30 cellular contexts compared by ENCODE assay signal in the genomic region with DNA sequence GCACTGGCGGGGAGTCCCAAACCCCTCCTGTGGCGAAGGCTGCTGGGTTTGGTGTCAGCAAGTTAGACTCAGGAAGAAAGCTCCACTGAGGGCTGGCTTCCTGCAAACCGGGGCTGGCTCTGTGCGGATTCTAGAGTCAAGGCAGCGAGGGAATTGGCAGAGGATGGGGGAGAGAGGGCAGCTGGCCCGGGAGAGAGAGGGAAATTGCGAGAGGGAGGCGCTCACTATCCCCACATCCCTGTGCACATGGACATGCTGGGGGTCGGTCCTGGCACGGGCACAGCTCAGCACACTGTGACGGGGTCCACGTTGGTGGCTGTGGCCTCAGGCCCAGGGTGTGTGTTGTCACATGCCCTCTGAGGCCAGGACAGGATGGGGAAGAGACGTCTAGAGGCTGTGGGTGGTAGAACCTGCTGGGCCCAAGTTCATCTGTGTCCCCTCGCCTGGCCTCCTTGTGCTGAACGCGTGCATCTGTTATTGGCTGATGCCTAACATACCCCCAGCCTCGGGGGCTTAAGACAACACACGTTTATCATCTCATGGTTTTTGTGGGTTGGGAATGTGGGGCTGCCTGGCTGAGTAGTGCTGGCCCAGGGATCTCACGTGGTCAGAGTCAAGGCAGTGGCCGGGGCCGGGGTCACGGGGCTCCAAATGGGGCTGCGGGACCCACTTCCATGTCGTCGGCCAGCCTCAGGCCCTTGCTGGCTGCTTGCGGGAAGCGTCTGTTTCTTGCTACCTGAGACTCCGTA. TPM values are rescaled to one million over a fixed set of nuclear protein-coding genes. Genes with fewer than 3 reads are reported as not detected.
"Had no signal": no experiment of that assay in that cellular context is flagged by ENCODE, and none has a peak within 500 bp of the region (broad histone marks: within the 10 kb centered on the region; RNA-seq: fewer than 3 reads in every experiment).

No MANE protein-coding gene starts in this region.

- H3K27ac Mint-ChIP-seq: activated CD4-positive, alpha-beta memory T cell treated with anti-CD3 and anti-CD28 coated beads, Interleukin-2, amount 10 ng/mL, durations not matched to agents 7 days and 5 days; activated CD4-positive, alpha-beta T cell treated with anti-CD3 and anti-CD28 coated beads, Interleukin-2, amount 10 ng/mL, durations not matched to agents 7 days and 5 days; activated naive CD4-positive, alpha-beta T cell treated with anti-CD3 and anti-CD28 coated beads, Interleukin-2, amount 50 U/mL, for 24 hours; activated T-helper 17 cell treated with anti-CD3 and anti-CD28 coated beads, Interleukin-2, amount 50 U/mL, for 72 hours; nephron; stimulated activated naive B cell treated with anti-CD40 and anti-IgM and Interleukin-4, amounts not matched to agents 10 μg/mL and 1 μg/mL and 100 μg/mL, for 72 hours had no signal

- H3K36me3 ChIP-seq: cardiac muscle cell, gastroesophageal sphincter, left ventricle myocardium inferior, right atrium auricular region, stomach, thyroid gland, upper lobe of right lung had no signal

- H3K9ac ChIP-seq: parathyroid adenoma had no signal

- ATAC-seq: activated T-cell treated with anti-CD3 and anti-CD28 coated beads, Interleukin-2, amount 50 U/mL, for 4 hours; activated T-helper 17 cell treated with anti-CD3 and anti-CD28 coated beads, Interleukin-2, amount 50 U/mL, for 72 hours; body of pancreas; gastroesophageal sphincter; stimulated activated naive B cell treated with anti-CD40 and anti-IgM and Interleukin-4, amounts not matched to agents 10 μg/mL and 1 μg/mL and 100 μg/mL, for 72 hours; upper lobe of right lung had no signal

- H3K4me2 ChIP-seq: hepatocyte had no signal

- H3K9me3 Mint-ChIP-seq: activated CD4-positive, alpha-beta memory T cell treated with anti-CD3 and anti-CD28 coated beads, Interleukin-2, amount 10 ng/mL, durations not matched to agents 7 days and 5 days; activated CD4-positive, alpha-beta T cell treated with anti-CD3 and anti-CD28 coated beads, Interleukin-2, amount 10 ng/mL, durations not matched to agents 7 days and 5 days; activated naive CD4-positive, alpha-beta T cell treated with anti-CD3 and anti-CD28 coated beads, Interleukin-2, amount 50 U/mL, for 24 hours; activated T-cell treated with anti-CD3 and anti-CD28 coated beads, Interleukin-2, amount 50 U/mL, for 4 hours; activated T-helper 17 cell treated with anti-CD3 and anti-CD28 coated beads, Interleukin-2, amount 50 U/mL, for 72 hours; nephron; stimulated activated naive B cell treated with anti-CD40 and anti-IgM and Interleukin-4, amounts not matched to agents 10 μg/mL and 1 μg/mL and 100 μg/mL, for 72 hours had no signal

- H3K4me1 Mint-ChIP-seq: activated CD4-positive, alpha-beta memory T cell treated with anti-CD3 and anti-CD28 coated beads, Interleukin-2, amount 10 ng/mL, durations not matched to agents 7 days and 5 days; activated CD4-positive, alpha-beta T cell treated with anti-CD3 and anti-CD28 coated beads, Interleukin-2, amount 10 ng/mL, durations not matched to agents 7 days and 5 days; activated naive CD4-positive, alpha-beta T cell treated with anti-CD3 and anti-CD28 coated beads, Interleukin-2, amount 50 U/mL, for 24 hours; activated T-helper 17 cell treated with anti-CD3 and anti-CD28 coated beads, Interleukin-2, amount 50 U/mL, for 72 hours had no signal

- H3K4me3 Mint-ChIP-seq: activated CD4-positive, alpha-beta memory T cell treated with anti-CD3 and anti-CD28 coated beads, Interleukin-2, amount 10 ng/mL, durations not matched to agents 7 days and 5 days; activated CD4-positive, alpha-beta T cell treated with anti-CD3 and anti-CD28 coated beads, Interleukin-2, amount 10 ng/mL, durations not matched to agents 7 days and 5 days; activated naive CD4-positive, alpha-beta T cell treated with anti-CD3 and anti-CD28 coated beads, Interleukin-2, amount 50 U/mL, for 24 hours; activated T-cell treated with anti-CD3 and anti-CD28 coated beads, Interleukin-2, amount 50 U/mL, for 4 hours; activated T-helper 17 cell treated with anti-CD3 and anti-CD28 coated beads, Interleukin-2, amount 50 U/mL, for 72 hours; nephron; stimulated activated naive B cell treated with anti-CD40 and anti-IgM and Interleukin-4, amounts not matched to agents 10 μg/mL and 1 μg/mL and 100 μg/mL, for 72 hours had no signal

- H3K4me3 ChIP-seq: body of pancreas, cardiac muscle cell, coronary artery, dorsolateral prefrontal cortex, gastroesophageal sphincter, hepatocyte, left ventricle myocardium inferior, lung, right atrium auricular region, stomach, thyroid gland, upper lobe of right lung had no signal

- H2AFZ ChIP-seq: hepatocyte, parathyroid adenoma had no signal

- H3K9me3 ChIP-seq: body of pancreas, gastroesophageal sphincter, left ventricle myocardium inferior, right atrium auricular region, stomach, thyroid gland, upper lobe of right lung had no signal

- H3K36me3 Mint-ChIP-seq: activated naive CD4-positive, alpha-beta T cell treated with anti-CD3 and anti-CD28 coated beads, Interleukin-2, amount 50 U/mL, for 24 hours; stimulated activated naive B cell treated with anti-CD40 and anti-IgM and Interleukin-4, amounts not matched to agents 10 μg/mL and 1 μg/mL and 100 μg/mL, for 72 hours had no signal

- DNase-seq: activated CD4-positive, alpha-beta memory T cell treated with anti-CD3 and anti-CD28 coated beads, Interleukin-2, amount 10 ng/mL, durations not matched to agents 7 days and 5 days; activated CD4-positive, alpha-beta T cell treated with anti-CD3 and anti-CD28 coated beads for 1 hour; activated CD4-positive, alpha-beta T cell treated with anti-CD3 and anti-CD28 coated beads, Interleukin-2, amount 10 ng/mL, durations not matched to agents 7 days and 5 days; activated CD8-positive, alpha-beta memory T cell treated with anti-CD3 and anti-CD28 coated beads, Interleukin-2, amount 50 U/mL, for 48 hours; activated gamma-delta T cell treated with Interleukin-2 at 50 U/mL for 16 hours; activated T-cell treated with anti-CD3 and anti-CD28 coated beads, Interleukin-2, amount 50 U/mL, for 4 hours; body of pancreas; cerebellar nuclear complex; dorsolateral prefrontal cortex; effector memory CD4-positive, alpha-beta T cell; erythroblast; islet precursor cell; left ventricle myocardium inferior; stimulated activated CD4-positive, alpha-beta T cell treated with anti-CD3 and anti-CD28 coated beads, Interleukin-15, amount 100 ng/mL, for 24 hours; stimulated activated CD4-positive, alpha-beta T cell treated with anti-CD3 and anti-CD28 coated beads, Interleukin-2, amount 100 ng/mL, for 24 hours; stimulated activated naive B cell treated with anti-CD40 and anti-IgM and Interleukin-4, amounts not matched to agents 10 μg/mL and 1 μg/mL and 100 μg/mL, for 72 hours; stomach; T-helper 2 cell; thyroid gland; upper lobe of right lung had no signal

- H3K27me3 ChIP-seq: body of pancreas, right atrium auricular region, thyroid gland had no signal

- H3K4me1 ChIP-seq: parathyroid adenoma, upper lobe of right lung had no signal

- H3K27ac ChIP-seq: body of pancreas, cardiac muscle cell, coronary artery, dorsolateral prefrontal cortex, gastroesophageal sphincter, hepatocyte, left ventricle myocardium inferior, parathyroid adenoma, right atrium auricular region, stomach, thyroid gland, upper lobe of right lung had no signal

RNA-seq across cellular contexts. Expression of gene JPH3, which starts 16.7 kb away (rescaled TPM):
- total RNA-seq: activated CD4-positive, alpha-beta memory T cell treated with anti-CD3 and anti-CD28 coated beads, Interleukin-2, amount 10 ng/mL, durations not matched to agents 7 days and 5 days; activated CD4-positive, alpha-beta T cell treated with anti-CD3 and anti-CD28 coated beads, Interleukin-2, amount 10 ng/mL, durations not matched to agents 7 days and 5 days; activated T-cell treated with anti-CD3 and anti-CD28 coated beads, Interleukin-2, amount 50 U/mL, for 4 hours; body of pancreas had no signal
